ENCODE assay signal across 18 cellular contexts in the genomic region with DNA sequence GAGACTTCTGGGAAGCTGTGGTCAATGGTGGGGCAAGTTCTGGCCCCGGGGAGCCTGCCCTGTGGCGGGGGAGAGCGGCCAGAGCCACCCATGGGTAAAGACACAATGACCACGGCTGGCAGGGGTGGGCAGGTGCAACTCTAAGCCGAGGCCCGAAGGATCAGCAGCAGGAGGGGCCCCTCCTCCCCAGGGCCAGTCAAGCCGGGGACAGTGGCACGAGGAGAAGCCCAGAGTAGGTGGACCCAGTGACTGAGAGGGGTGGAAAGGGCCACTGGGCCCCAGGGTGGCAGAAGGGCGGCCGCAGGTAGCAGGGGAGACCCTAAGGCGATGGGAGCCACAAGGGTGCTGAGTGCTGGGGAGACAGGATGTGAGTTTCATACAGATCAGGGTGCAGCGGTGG. TPM values are rescaled to one million over a fixed set of nuclear protein-coding genes. Genes with fewer than 3 reads are reported as not detected.
A peak's percentile ranks its signal among the peaks of the same experiment; 100 is the strongest.
DNase-seq lines count a peak whose midpoint lies in the region; ATAC-seq and TF ChIP-seq lines count a peak whose summit lies in the region.
"Had no signal": no experiment of that assay in that cellular context is flagged by ENCODE, and none has a peak within 500 bp of the region (broad histone marks: within the 10 kb centered on the region; RNA-seq: fewer than 3 reads in every experiment).

No MANE protein-coding gene starts in this region.

- H3K36me3 ChIP-seq in right atrium auricular region (peaks cover 39% of the 10 kb centered on the region), sigmoid colon (peaks cover 11 to 61% (median 30%) of the 10 kb centered on the region in 4 donors), tibial artery (peaks cover 16 to 76% (median 41%) of the 10 kb centered on the region in 3 donors)

- peaks cover 26% of the 10 kb centered on the region for H3K4me1 Mint-ChIP-seq in activated CD4-positive, alpha-beta memory T cell treated with anti-CD3 and anti-CD28 coated beads for 36 hours (ENCODE audit: low read depth)
- peaks cover 7% of the 10 kb centered on the region for H3K4me1 Mint-ChIP-seq in activated CD4-positive, alpha-beta memory T cell treated with anti-CD3 and anti-CD28 coated beads, Interleukin-2, amount 10 ng/mL, durations not matched to agents 7 days and 5 days
- H3K4me1 Mint-ChIP-seq: B cell had no signal

- TF ChIP-seq EP300 in sigmoid colon (IDR thresholded peaks at IDR 0.05), result no peak

- peaks cover 0 to 60% of the 10 kb centered on the region in 2 donors for H3K4me1 ChIP-seq in right atrium auricular region
- H3K4me1 ChIP-seq in sigmoid colon, result peaks cover 0 to 35% (median 33%) of the 10 kb centered on the region in 4 donors
- peaks cover 0 to 55% (median 51%) of the 10 kb centered on the region in 4 donors for H3K4me1 ChIP-seq in tibial artery

- H3K27ac Mint-ChIP-seq in activated CD4-positive, alpha-beta memory T cell treated with anti-CD3 and anti-CD28 coated beads for 36 hours, result peak overlapping the region; percentile 10
- no peak overlapping the region for H3K27ac Mint-ChIP-seq in activated CD4-positive, alpha-beta memory T cell treated with anti-CD3 and anti-CD28 coated beads, Interleukin-2, amount 10 ng/mL, durations not matched to agents 7 days and 5 days
- H3K27ac Mint-ChIP-seq: B cell had no signal

- POLR2A ChIA-PET in activated CD4-positive, alpha-beta memory T cell treated with anti-CD3 and anti-CD28 coated beads for 36 hours (lab: Charles Lee), result no interaction called here
- POLR2A ChIA-PET in activated CD4-positive, alpha-beta memory T cell treated with anti-CD3 and anti-CD28 coated beads, Interleukin-2, amount 10 ng/mL, durations not matched to agents 7 days and 5 days (lab: Charles Lee), result no interaction called here

- WGBS in sigmoid colon, 2 donors, result 95 to 96% methylated on average over 12 of the region's 12 CpGs

- no peak for DNase-seq in activated CD4-positive, alpha-beta memory T cell treated with anti-CD3 and anti-CD28 coated beads for 36 hours
- no peak for DNase-seq in activated CD4-positive, alpha-beta memory T cell treated with anti-CD3 and anti-CD28 coated beads, Interleukin-2, amount 10 ng/mL, durations not matched to agents 7 days and 5 days
- DNase-seq in right atrium auricular region (ENCODE audit: low spot score), result no peak
- no peak for DNase-seq in Right ventricle myocardium superior
- no peak for DNase-seq in sigmoid colon
- DNase-seq in tibial artery, result no peak
- DNase-seq in SK-N-DZ (ENCODE audit: low spot score), result no peak
- DNase-seq: CD4-positive, CD25-positive, alpha-beta regulatory T cell; NCI-H1092; NCI-H146; NCI-H2081; NCI-H510A treated with DMSO at 0.1 percent for 48 hours had no signal

- TF ChIP-seq CTCF in right atrium auricular region (IDR thresholded peaks at IDR 0.05) (no peak), sigmoid colon (IDR thresholded peaks at IDR 0.05) (no peak), tibial artery (IDR thresholded peaks at IDR 0.05) (no peak)

- H3K4me3 ChIP-seq in right atrium auricular region (no peak overlapping the region), sigmoid colon (no peak overlapping the region), tibial artery (no peak overlapping the region)

- H3K27me3 Mint-ChIP-seq in activated CD4-positive, alpha-beta memory T cell treated with anti-CD3 and anti-CD28 coated beads for 36 hours, result no peaks in the 10 kb centered on the region
- H3K27me3 Mint-ChIP-seq in activated CD4-positive, alpha-beta memory T cell treated with anti-CD3 and anti-CD28 coated beads, Interleukin-2, amount 10 ng/mL, durations not matched to agents 7 days and 5 days, result no peaks in the 10 kb centered on the region
- H3K27me3 Mint-ChIP-seq: B cell; CD4-positive, CD25-positive, alpha-beta regulatory T cell had no signal

- CTCF ChIA-PET in activated CD4-positive, alpha-beta memory T cell treated with anti-CD3 and anti-CD28 coated beads for 36 hours (lab: Charles Lee), result no interaction called here
- CTCF ChIA-PET in activated CD4-positive, alpha-beta memory T cell treated with anti-CD3 and anti-CD28 coated beads, Interleukin-2, amount 10 ng/mL, durations not matched to agents 7 days and 5 days (lab: Charles Lee), result no interaction called here

- H3K9me3 Mint-ChIP-seq in activated CD4-positive, alpha-beta memory T cell treated with anti-CD3 and anti-CD28 coated beads for 36 hours, result no peaks in the 10 kb centered on the region
- no peaks in the 10 kb centered on the region for H3K9me3 Mint-ChIP-seq in activated CD4-positive, alpha-beta memory T cell treated with anti-CD3 and anti-CD28 coated beads, Interleukin-2, amount 10 ng/mL, durations not matched to agents 7 days and 5 days

- H3K27ac ChIP-seq in right atrium auricular region, result peak overlapping the region; percentile 92 to 97
- H3K27ac ChIP-seq in sigmoid colon, result peak overlapping the region; percentile 39 to 85 (median 49)
- peak overlapping the region; percentile 71 to 76 for H3K27ac ChIP-seq in tibial artery
- H3K27ac ChIP-seq: 22Rv1 had no signal

- H3K27me3 ChIP-seq in right atrium auricular region (no peaks in the 10 kb centered on the region), sigmoid colon (no peaks in the 10 kb centered on the region), tibial artery (no peaks in the 10 kb centered on the region)

- H3K4me3 Mint-ChIP-seq in activated CD4-positive, alpha-beta memory T cell treated with anti-CD3 and anti-CD28 coated beads for 36 hours, result no peak overlapping the region
- no peak overlapping the region for H3K4me3 Mint-ChIP-seq in activated CD4-positive, alpha-beta memory T cell treated with anti-CD3 and anti-CD28 coated beads, Interleukin-2, amount 10 ng/mL, durations not matched to agents 7 days and 5 days
- H3K4me3 Mint-ChIP-seq: B cell; CD4-positive, CD25-positive, alpha-beta regulatory T cell had no signal

- ATAC-seq in Right ventricle myocardium superior (ENCODE audit: poor library complexity) (no peak), GM21526 (IDR thresholded peaks at IDR 0.05; ENCODE audit: low FRiP score, unreplicated experiment) (no peak)
- ATAC-seq: HepG2 had no signal

- TF ChIP-seq POLR2A in sigmoid colon (IDR thresholded peaks at IDR 0.05), result no peak

- intact Hi-C loops in activated CD4-positive, alpha-beta memory T cell treated with anti-CD3 and anti-CD28 coated beads for 36 hours (cut with micrococcal nuclease), result no loop called here
- intact Hi-C loops in Right ventricle myocardium superior (cut with DNase I), result loop anchor here (10.0 kb wide), 1 partner anchor 316 kb away; a partner anchor contains a TSS
- intact Hi-C loops in sigmoid colon (cut with DNase I), result no loop called here
- intact Hi-C loops in tibial artery (cut with DNase I; ENCODE audit: low total_unique reads), result no loop called here

- H3K9me3 ChIP-seq in right atrium auricular region, result no peaks in the 10 kb centered on the region
- H3K9me3 ChIP-seq in sigmoid colon, result no peaks in the 10 kb centered on the region
- no peaks in the 10 kb centered on the region for H3K9me3 ChIP-seq in tibial artery

- peaks cover 13% of the 10 kb centered on the region for H3K36me3 Mint-ChIP-seq in activated CD4-positive, alpha-beta memory T cell treated with anti-CD3 and anti-CD28 coated beads for 36 hours
- peaks cover 48% of the 10 kb centered on the region for H3K36me3 Mint-ChIP-seq in activated CD4-positive, alpha-beta memory T cell treated with anti-CD3 and anti-CD28 coated beads, Interleukin-2, amount 10 ng/mL, durations not matched to agents 7 days and 5 days (ENCODE audit: low read depth)

RNA-seq across cellular contexts. Expression of a gene that starts 17.7 kb away (rescaled TPM):
- total RNA-seq in activated CD4-positive, alpha-beta memory T cell treated with anti-CD3 and anti-CD28 coated beads for 36 hours, result 10 to 100 TPM; 14.8 to 15.5 TPM
- 10 to 100 TPM; 42.9 to 43.5 TPM for total RNA-seq in activated CD4-positive, alpha-beta memory T cell treated with anti-CD3 and anti-CD28 coated beads, Interleukin-2, amount 10 ng/mL, durations not matched to agents 7 days and 5 days
- total RNA-seq in right atrium auricular region (10 to 100 TPM; 35.1 to 42.2 TPM), Right ventricle myocardium superior (28.9 TPM), sigmoid colon (10 to 100 TPM; 38.0 to 46.0 (median 42.3) TPM)
- polyA plus RNA-seq in sigmoid colon, result 10 to 100 TPM in 2 of 3 donors, 1 to 10 TPM in 1; 2.5 to 16.2 (median 15.7) TPM
- polyA plus RNA-seq in SK-N-DZ (2014; cell fraction: cytosol; rRNA removed), result not detected in 2 replicates
- polyA plus RNA-seq in SK-N-DZ (2014; cell fraction: nucleus; rRNA removed), result not detected in 2 replicates
- total RNA-seq: H4, HepG2, MCF 10A had no signal
- polyA plus RNA-seq: HepG2 had no signal

RNA-seq across cellular contexts. Expression of a gene that starts 58.0 kb away (rescaled TPM):
- 10 to 100 TPM; 62.6 to 63.2 TPM for total RNA-seq in activated CD4-positive, alpha-beta memory T cell treated with anti-CD3 and anti-CD28 coated beads for 36 hours
- total RNA-seq in activated CD4-positive, alpha-beta memory T cell treated with anti-CD3 and anti-CD28 coated beads, Interleukin-2, amount 10 ng/mL, durations not matched to agents 7 days and 5 days, result 10 to 100 TPM; 49.4 to 51.9 TPM
- total RNA-seq in right atrium auricular region (10 to 100 TPM; 11.3 to 11.5 TPM), Right ventricle myocardium superior (18.8 TPM), sigmoid colon (10 to 100 TPM; 12.5 to 31.3 (median 18.1) TPM)
- polyA plus RNA-seq in sigmoid colon, result 10 to 100 TPM; 10.4 to 60.3 (median 12.0) TPM
- polyA plus RNA-seq in SK-N-DZ (2014; cell fraction: cytosol; rRNA removed), result 35.5 and 36.4 TPM in 2 replicates
- polyA plus RNA-seq in SK-N-DZ (2014; cell fraction: nucleus; rRNA removed), result 165 and 184 TPM in 2 replicates
